8 cellular contexts compared by ENCODE assay signal in the genomic region with DNA sequence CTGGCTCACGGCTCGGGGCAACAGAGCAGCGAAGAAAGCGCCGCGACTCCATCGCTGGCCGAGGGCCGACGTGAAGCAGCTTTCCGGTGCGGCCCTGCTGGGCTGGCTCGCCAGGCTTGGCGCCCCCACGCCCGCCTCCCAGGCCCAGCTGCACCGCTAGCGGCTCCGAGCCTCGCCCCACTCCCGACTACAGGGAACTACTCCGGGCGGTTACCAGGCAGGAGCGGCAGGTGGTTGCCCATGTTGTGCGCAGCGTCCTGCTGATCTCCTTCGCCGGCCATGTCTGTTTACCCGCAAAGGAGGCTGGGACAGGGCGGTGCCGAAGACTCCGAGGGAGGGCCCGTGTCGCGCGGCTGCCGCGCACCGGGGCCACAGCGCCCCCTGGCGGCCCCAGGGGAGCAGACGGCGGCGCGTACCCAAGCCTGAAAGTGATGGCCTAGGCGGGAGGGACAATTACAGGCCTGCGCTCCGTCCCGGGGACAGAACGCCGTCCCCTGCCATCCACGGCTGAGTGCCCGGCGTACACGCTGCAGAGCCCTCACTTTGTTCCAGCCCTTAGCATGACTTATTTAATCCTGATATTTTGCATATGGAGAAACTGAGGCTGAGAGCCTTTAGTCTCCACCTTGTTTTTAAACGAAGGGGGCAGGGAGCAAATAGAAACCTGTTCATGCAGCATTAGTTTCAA. TPM values are rescaled to one million over a fixed set of nuclear protein-coding genes. Genes with fewer than 3 reads are reported as not detected.
DNase-seq lines count a peak whose midpoint lies in the region; ATAC-seq and TF ChIP-seq lines count a peak whose summit lies in the region.

Gene CRBN (minus strand): TSS at position 285 of the 688 bp plus-strand sequence. CDS start 4 bp downstream, at position 281.

- peak within 1 kb of the TSS; percentile 99 for H3K4me3 ChIP-seq in CD4-positive, CD25-positive, alpha-beta regulatory T cell (ENCODE audit: low read depth, low read length)
- H3K4me3 ChIP-seq in ectodermal cell (ENCODE audit: insufficient read depth, low read depth, low read length): peak within 1 kb of the TSS; percentile 99
- peak within 1 kb of the TSS; percentile 99 for H3K4me3 ChIP-seq in lung

- H3K4me1 ChIP-seq in CD4-positive, CD25-positive, alpha-beta regulatory T cell (ENCODE audit: control insufficient read depth, insufficient read depth, low read length, poor library complexity, severe bottlenecking): peaks cover 38% of the 10 kb centered on the region
- peaks cover 8% of the 10 kb centered on the region for H3K4me1 ChIP-seq in ectodermal cell (ENCODE audit: control insufficient read depth, insufficient read depth, low read length)
- H3K4me1 ChIP-seq in lung (ENCODE audit: control insufficient read depth in 2 of 2, insufficient read depth in 2 of 2, low read length in 2 of 2): peaks cover 0 to 10% of the 10 kb centered on the region in 2 donors

- CTCF ChIA-PET in activated CD8-positive, alpha-beta T cell treated with anti-CD3 and anti-CD28 coated beads, Interleukin-2, amount 10 ng/mL, durations not matched to agents 7 days and 5 days (lab: Charles Lee): interaction anchor here (0.7 to 1.7 kb wide), 7 partner anchors 9 to 1103 kb away, joined by 3 to 6 read pairs (median 4); no protein-coding TSS in a partner anchor

- peaks cover 12% of the 10 kb centered on the region for H3K36me3 ChIP-seq in CD4-positive, CD25-positive, alpha-beta regulatory T cell (ENCODE audit: control insufficient read depth, insufficient read depth, low read length)
- H3K36me3 ChIP-seq in ectodermal cell (ENCODE audit: control insufficient read depth, insufficient read depth, low read length): no peaks in the 10 kb centered on the region
- H3K36me3 ChIP-seq in lung (ENCODE audit: control insufficient read depth in 2 of 2, insufficient read depth in 2 of 2, low read length in 2 of 2): no peaks in the 10 kb centered on the region

- H3K27me3 ChIP-seq in CD4-positive, CD25-positive, alpha-beta regulatory T cell (ENCODE audit: control insufficient read depth, insufficient read depth, low read length): peaks cover 6% of the 10 kb centered on the region
- H3K27me3 ChIP-seq in ectodermal cell (ENCODE audit: control insufficient read depth, insufficient read depth, low read length, poor library complexity, severe bottlenecking) (peaks cover 3% of the 10 kb centered on the region), lung (ENCODE audit: control insufficient read depth, insufficient read depth) (no peaks in the 10 kb centered on the region)

- peaks cover 32 to 49% (median 41%) of the 10 kb centered on the region in 4 donors for H3K4me1 Mint-ChIP-seq in CD4-positive, CD25-positive, alpha-beta regulatory T cell
- H3K4me1 Mint-ChIP-seq in activated CD8-positive, alpha-beta T cell treated with anti-CD3 and anti-CD28 coated beads, Interleukin-2, amount 10 ng/mL, durations not matched to agents 7 days and 5 days (ENCODE audit: low read depth): peaks cover 45% of the 10 kb centered on the region

- peaks cover 0 to 2% (median 0%) of the 10 kb centered on the region in 7 donors for H3K9me3 Mint-ChIP-seq in CD4-positive, CD25-positive, alpha-beta regulatory T cell
- no peaks in the 10 kb centered on the region for H3K9me3 Mint-ChIP-seq in activated CD8-positive, alpha-beta T cell treated with anti-CD3 and anti-CD28 coated beads, Interleukin-2, amount 10 ng/mL, durations not matched to agents 7 days and 5 days (ENCODE audit: insufficient read depth)

- TF ChIP-seq CTCF in lung (IDR thresholded peaks at IDR 0.05; ENCODE audit: control extremely low read depth, extremely low read depth): peak; percentile 97

- no peaks in the 10 kb centered on the region for H3K9me3 ChIP-seq in CD4-positive, CD25-positive, alpha-beta regulatory T cell (ENCODE audit: control insufficient read depth in 2 of 2, low read length in 2 of 2)
- H3K9me3 ChIP-seq in ectodermal cell (ENCODE audit: control insufficient read depth, low read length): no peaks in the 10 kb centered on the region
- no peaks in the 10 kb centered on the region for H3K9me3 ChIP-seq in lung (ENCODE audit: control insufficient read depth in 2 of 2, insufficient read depth in 1 of 2, low read length in 1 of 2)

- 2 to 3% methylated on average over 56 of the region's 56 CpGs for WGBS in ectodermal cell, 2 experiments
- WGBS in lung, 2 donors: 1% methylated on average over 56 of the region's 56 CpGs

- H3K27ac ChIP-seq in CD4-positive, CD25-positive, alpha-beta regulatory T cell (ENCODE audit: insufficient read depth, low read length, poor library complexity, severe bottlenecking): peak within 1 kb of the TSS; percentile 86
- H3K27ac ChIP-seq in ectodermal cell (ENCODE audit: insufficient read depth, low read depth, low read length, poor library complexity, severe bottlenecking): no peak within 1 kb of the TSS
- peak within 1 kb of the TSS; percentile 43 to 90 for H3K27ac ChIP-seq in lung (ENCODE audit: low read depth in 1 of 2, low read length in 1 of 2)

- DNase-seq in CD4-positive, CD25-positive, alpha-beta regulatory T cell: peak; percentile 83 to 92 (median 88)
- DNase-seq in NCI-H82 treated with DMSO at 0.1 percent for 48 hours (lab: John Stamatoyannopoulos, UW; ENCODE audit: unreplicated experiment) (peak; percentile 57), lung (ENCODE audit: low spot score) (peak; percentile 88)
- DNase-seq in activated CD8-positive, alpha-beta T cell treated with anti-CD3 and anti-CD28 coated beads, Interleukin-2, amount 10 ng/mL, durations not matched to agents 7 days and 5 days: peak; percentile 92
- DNase-seq in stimulated activated CD4-positive, alpha-beta T cell treated with anti-CD3 and anti-CD28 coated beads, TNF-alpha, amount 100 ng/mL, for 4 hours (ENCODE audit: low read depth in 3 of 3): peak; percentile 71 to 78 (median 76)

- POLR2A ChIA-PET in activated CD8-positive, alpha-beta T cell treated with anti-CD3 and anti-CD28 coated beads, Interleukin-2, amount 10 ng/mL, durations not matched to agents 7 days and 5 days (lab: Charles Lee): interaction anchor here (0.6 kb wide), 2 partner anchors 13 to 20 kb away, joined by 3 to 5 read pairs; no protein-coding TSS in a partner anchor

- peaks cover 3% of the 10 kb centered on the region for H3K36me3 Mint-ChIP-seq in CD4-positive, CD25-positive, alpha-beta regulatory T cell
- peaks cover 25% of the 10 kb centered on the region for H3K36me3 Mint-ChIP-seq in activated CD8-positive, alpha-beta T cell treated with anti-CD3 and anti-CD28 coated beads, Interleukin-2, amount 10 ng/mL, durations not matched to agents 7 days and 5 days (ENCODE audit: low read depth)

- peak; percentile 98 to 99 for ATAC-seq in CD4-positive, CD25-positive, alpha-beta regulatory T cell (ENCODE audit: low read depth in 2 of 2)
- ATAC-seq in GM19324 (IDR thresholded peaks at IDR 0.05; ENCODE audit: low FRiP score, unreplicated experiment) (peak; percentile 100), HG03460 (IDR thresholded peaks at IDR 0.05; ENCODE audit: unreplicated experiment) (peak; percentile 99), lung (ENCODE audit: insufficient read depth, low FRiP score) (peak; percentile 100)
- ATAC-seq in activated CD8-positive, alpha-beta T cell treated with anti-CD3 and anti-CD28 coated beads, Interleukin-2, amount 10 ng/mL, durations not matched to agents 7 days and 5 days: peak; percentile 97

- H3K27ac Mint-ChIP-seq in CD4-positive, CD25-positive, alpha-beta regulatory T cell: peak within 1 kb of the TSS; percentile 94 to 97 (median 96)
- peak within 1 kb of the TSS; percentile 83 for H3K27ac Mint-ChIP-seq in activated CD8-positive, alpha-beta T cell treated with anti-CD3 and anti-CD28 coated beads, Interleukin-2, amount 10 ng/mL, durations not matched to agents 7 days and 5 days

- peaks cover 12% of the 10 kb centered on the region for H3K27me3 Mint-ChIP-seq in CD4-positive, CD25-positive, alpha-beta regulatory T cell
- H3K27me3 Mint-ChIP-seq in activated CD8-positive, alpha-beta T cell treated with anti-CD3 and anti-CD28 coated beads, Interleukin-2, amount 10 ng/mL, durations not matched to agents 7 days and 5 days (ENCODE audit: low read depth): peaks cover 5% of the 10 kb centered on the region

- peak within 1 kb of the TSS; percentile 84 to 98 (median 93) for H3K4me3 Mint-ChIP-seq in CD4-positive, CD25-positive, alpha-beta regulatory T cell
- H3K4me3 Mint-ChIP-seq in activated CD8-positive, alpha-beta T cell treated with anti-CD3 and anti-CD28 coated beads, Interleukin-2, amount 10 ng/mL, durations not matched to agents 7 days and 5 days: peak within 1 kb of the TSS; percentile 85

RNA-seq across cellular contexts. Expression of gene CRBN, which starts in this region (rescaled TPM):
- 137 TPM for total RNA-seq in CD4-positive, CD25-positive, alpha-beta regulatory T cell
- polyA plus RNA-seq in CD4-positive, CD25-positive, alpha-beta regulatory T cell: 100 to 1,000 TPM; 129 to 179 (median 169) TPM
- 10 to 100 TPM; 52.0 to 56.7 TPM for total RNA-seq in activated CD8-positive, alpha-beta T cell treated with anti-CD3 and anti-CD28 coated beads, Interleukin-2, amount 10 ng/mL, durations not matched to agents 7 days and 5 days
- polyA plus RNA-seq in ectodermal cell (2013, experiment 1 of 4): 46.8 TPM
- polyA plus RNA-seq in ectodermal cell (2013, experiment 2 of 4): 46.9 TPM
- 44.7 TPM for polyA plus RNA-seq in ectodermal cell (2013, experiment 3 of 4)
- 49.2 TPM for polyA plus RNA-seq in ectodermal cell (2013, experiment 4 of 4)
- total RNA-seq in lung: 100 to 1,000 TPM in 1 of 2 donors, 10 to 100 TPM in 1; 32.1 to 132 TPM
- 10 to 100 TPM; 20.9 to 29.3 TPM for polyA plus RNA-seq in lung

Comparison
In these comparisons a context has a peak if more than half of its experiments do, and no peak if none do; other contexts are left out.
1. RNA of gene CRBN (polyA plus RNA-seq): 129 to 179 TPM in CD4-positive, CD25-positive, alpha-beta regulatory T cell; 20.9 to 29.3 TPM in lung; every median in the first group is over 4 times any median in the second.
2. Peak in every context shown above with its lines, with median percentiles within 50 percentile points of each other: ATAC-seq, DNase-seq and H3K4me3 ChIP-seq.